10 cellular contexts compared by ENCODE assay signal in genomic region chr6:52306972-52307849, GRCh38. TPM values are rescaled to one million over a fixed set of nuclear protein-coding genes. Genes with fewer than 3 reads are reported as not detected.
DNase-seq lines count a peak whose midpoint lies in the region; ATAC-seq lines count a peak whose summit lies in the region.
"Had no signal": no experiment of that assay in that cellular context is flagged by ENCODE, and none has a peak within 500 bp of the region (broad histone marks: within the 10 kb centered on the region; RNA-seq: fewer than 3 reads in every experiment).

No MANE protein-coding gene starts in this region.

- intact Hi-C loops in activated CD4-positive, alpha-beta T cell treated with anti-CD3 and anti-CD28 coated beads, Interleukin-2, amount 10 ng/mL, durations not matched to agents 24 days and 14 days (cut with micrococcal nuclease): loop anchor here (1.0 kb wide), 1 partner anchor 11 kb away; no protein-coding TSS in a partner anchor
- intact Hi-C loops in sciatic nerve (cut with DNase I): no loop called here

- H3K9me3 ChIP-seq in SK-N-MC (ENCODE audit: low read depth, low read length): no peaks in the 10 kb centered on the region
- H3K9me3 ChIP-seq in iPS-18c (ENCODE audit: control insufficient read depth, insufficient read depth, low read length): no peaks in the 10 kb centered on the region
- H3K9me3 ChIP-seq: ovary had no signal

- peaks cover 54% of the 10 kb centered on the region for H3K4me1 Mint-ChIP-seq in activated CD4-positive, alpha-beta T cell treated with anti-CD3 and anti-CD28 coated beads, Interleukin-2, amount 10 ng/mL, durations not matched to agents 24 days and 14 days
- peaks cover 48 to 72% of the 10 kb centered on the region in 2 donors for H3K4me1 Mint-ChIP-seq in stimulated activated naive B cell treated with anti-CD40 and anti-IgM and Interleukin-4, amounts not matched to agents 10 μg/mL and 1 μg/mL and 100 μg/mL, for 72 hours

- H3K4me3 ChIP-seq in SK-N-MC (no peak overlapping the region), iPS-18c (ENCODE audit: insufficient read depth, low read depth, low read length) (peak overlapping the region; percentile 45; the same call in 1 of the 2 replicates)
- H3K4me3 ChIP-seq: ovary had no signal

- H3K9me3 Mint-ChIP-seq in activated CD4-positive, alpha-beta T cell treated with anti-CD3 and anti-CD28 coated beads, Interleukin-2, amount 10 ng/mL, durations not matched to agents 24 days and 14 days: no peaks in the 10 kb centered on the region
- H3K9me3 Mint-ChIP-seq in stimulated activated naive B cell treated with anti-CD40 and anti-IgM and Interleukin-4, amounts not matched to agents 10 μg/mL and 1 μg/mL and 100 μg/mL, for 72 hours: peaks cover 0 to 4% of the 10 kb centered on the region in 2 donors

- no peak for DNase-seq in activated CD4-positive, alpha-beta T cell treated with anti-CD3 and anti-CD28 coated beads, Interleukin-2, amount 10 ng/mL, durations not matched to agents 24 days and 14 days
- DNase-seq in activated CD4-positive, alpha-beta T cell treated with anti-CD3 and anti-CD28 coated beads, Interleukin-2, amount 50 U/mL, for 4 hours: no peak
- no peak for DNase-seq in SK-N-MC (ENCODE audit: low read depth, low spot score)
- DNase-seq in stimulated activated naive B cell treated with anti-CD40 and anti-IgM and Interleukin-4, amounts not matched to agents 10 μg/mL and 1 μg/mL and 100 μg/mL, for 72 hours: no peak
- DNase-seq in sciatic nerve (ENCODE audit: low spot score): no peak
- DNase-seq in activated gamma-delta T cell treated with Interleukin-2 at 50 U/mL for 16 hours: no peak
- DNase-seq: NCI-H1436, ovary had no signal

- peak overlapping the region; percentile 90 for H3K27ac Mint-ChIP-seq in activated CD4-positive, alpha-beta T cell treated with anti-CD3 and anti-CD28 coated beads, Interleukin-2, amount 10 ng/mL, durations not matched to agents 24 days and 14 days
- H3K27ac Mint-ChIP-seq in stimulated activated naive B cell treated with anti-CD40 and anti-IgM and Interleukin-4, amounts not matched to agents 10 μg/mL and 1 μg/mL and 100 μg/mL, for 72 hours: peak overlapping the region; percentile 95

- H3K9ac ChIP-seq in SK-N-MC (ENCODE audit: insufficient read length): peak overlapping the region; percentile 19

- H3K36me3 Mint-ChIP-seq in activated CD4-positive, alpha-beta T cell treated with anti-CD3 and anti-CD28 coated beads, Interleukin-2, amount 10 ng/mL, durations not matched to agents 24 days and 14 days (ENCODE audit: low read depth): peaks cover 2% of the 10 kb centered on the region
- peaks cover 0 to 4% of the 10 kb centered on the region in 2 donors for H3K36me3 Mint-ChIP-seq in stimulated activated naive B cell treated with anti-CD40 and anti-IgM and Interleukin-4, amounts not matched to agents 10 μg/mL and 1 μg/mL and 100 μg/mL, for 72 hours

- H3K27me3 Mint-ChIP-seq in activated CD4-positive, alpha-beta T cell treated with anti-CD3 and anti-CD28 coated beads, Interleukin-2, amount 10 ng/mL, durations not matched to agents 24 days and 14 days: no peaks in the 10 kb centered on the region
- H3K27me3 Mint-ChIP-seq in stimulated activated naive B cell treated with anti-CD40 and anti-IgM and Interleukin-4, amounts not matched to agents 10 μg/mL and 1 μg/mL and 100 μg/mL, for 72 hours: no peaks in the 10 kb centered on the region

- ATAC-seq in stimulated activated naive B cell treated with anti-CD40 and anti-IgM and Interleukin-4, amounts not matched to agents 10 μg/mL and 1 μg/mL and 100 μg/mL, for 72 hours (replicated peaks): no peak
- ATAC-seq in sciatic nerve (no peak), HG03097 (IDR thresholded peaks at IDR 0.05; ENCODE audit: low FRiP score, unreplicated experiment) (no peak)

- 0 out of 2 replicates have a peak overlapping the region, but pooled peaks have one; percentile 56 for H3K27ac ChIP-seq in SK-N-MC
- H3K27ac ChIP-seq: ovary had no signal

- no peaks in the 10 kb centered on the region for H3K36me3 ChIP-seq in SK-N-MC (ENCODE audit: insufficient read depth, low read length)
- H3K36me3 ChIP-seq: ovary had no signal

- peak overlapping the region; percentile 81 for H3K4me3 Mint-ChIP-seq in activated CD4-positive, alpha-beta T cell treated with anti-CD3 and anti-CD28 coated beads, Interleukin-2, amount 10 ng/mL, durations not matched to agents 24 days and 14 days
- peak overlapping the region; percentile 67 to 70 for H3K4me3 Mint-ChIP-seq in stimulated activated naive B cell treated with anti-CD40 and anti-IgM and Interleukin-4, amounts not matched to agents 10 μg/mL and 1 μg/mL and 100 μg/mL, for 72 hours

RNA-seq across cellular contexts. Expression of gene MCM3, which starts 22.7 kb away (rescaled TPM):
- total RNA-seq in activated CD4-positive, alpha-beta T cell treated with anti-CD3 and anti-CD28 coated beads, Interleukin-2, amount 10 ng/mL, durations not matched to agents 24 days and 14 days: 239 and 240 TPM in 2 replicates
- total RNA-seq in sciatic nerve: 27.4 TPM

RNA-seq across cellular contexts. Expression of gene PAQR8, which starts 54.7 kb away (rescaled TPM):
- 4.5 and 4.8 TPM in 2 replicates for total RNA-seq in activated CD4-positive, alpha-beta T cell treated with anti-CD3 and anti-CD28 coated beads, Interleukin-2, amount 10 ng/mL, durations not matched to agents 24 days and 14 days
- 24.3 TPM for total RNA-seq in sciatic nerve
